In genomic region chr14:49868720-49869114, GRCh38 we compare ENCODE assay signal across 8 cellular contexts. TPM values are rescaled to one million over a fixed set of nuclear protein-coding genes. Genes with fewer than 3 reads are reported as not detected.
DNase-seq lines count a peak whose midpoint lies in the region; ATAC-seq, FAIRE-seq and TF ChIP-seq lines count a peak whose summit lies in the region.

No MANE protein-coding gene starts in this region.

- no peak overlapping the region for H2BK5ac ChIP-seq in H1 (ENCODE audit: low read depth, low read length)

- no peak for ATAC-seq in CD8-positive, alpha-beta T cell
- no peak for ATAC-seq in GM19463 (IDR thresholded peaks at IDR 0.05; ENCODE audit: unreplicated experiment)

- H3K27me3 ChIP-seq in CD8-positive, alpha-beta T cell (ENCODE audit: insufficient read depth, low read length) = no peaks in the 10 kb centered on the region
- no peaks in the 10 kb centered on the region for H3K27me3 ChIP-seq in H1 (replicated peaks in 1 of 4; ENCODE audit: control insufficient read depth in 3 of 4, extremely low read depth in 1 of 4, insufficient read depth in 3 of 4, low read length in 3 of 4)

- no peak overlapping the region for H3K56ac ChIP-seq in H1 (replicated peaks; ENCODE audit: insufficient read length, low read depth, low read length)

- H3K36me3 Mint-ChIP-seq in CD8-positive, alpha-beta T cell = peaks cover 3% of the 10 kb centered on the region
- no peaks in the 10 kb centered on the region for H3K36me3 Mint-ChIP-seq in osteocyte (ENCODE audit: unreplicated experiment)

- peaks cover 3% of the 10 kb centered on the region; the same call in 1 of the 2 replicates for H3K23me2 ChIP-seq in H1 (ENCODE audit: low read depth, low read length)

- no peaks in the 10 kb centered on the region for H3K9me3 ChIP-seq in CD8-positive, alpha-beta T cell (ENCODE audit: low read length)
- H3K9me3 ChIP-seq in H1 (ENCODE audit: insufficient read depth in 2 of 2, low read depth in 1 of 2, low read length in 1 of 2) = no peaks in the 10 kb centered on the region

- H4K20me1 ChIP-seq in H1 (replicated peaks in 1 of 2; ENCODE audit: control insufficient read depth in 1 of 2, insufficient read depth in 2 of 2, low read length in 2 of 2) = no peaks in the 10 kb centered on the region

- no peak overlapping the region for H2AK5ac ChIP-seq in H1 (ENCODE audit: low read depth, low read length)

- WGBS in H1 (ENCODE audit: extremely low coverage in 1 of 2, insufficient coverage in 1 of 2, insufficient read length in 1 of 2, insufficient replicate concordance in 2 of 2, low coverage in 1 of 2, low lambda C conversion rate in 2 of 2, missing lambda C conversion rate in 1 of 2), 2 experiments = 85% methylated on average over 5 of the region's 5 CpGs; no CpG with 5 or more reads in 1 of the 2 experiments

- peaks cover 22% of the 10 kb centered on the region for H3K4me1 Mint-ChIP-seq in CD8-positive, alpha-beta T cell (ENCODE audit: low read depth)
- H3K4me1 Mint-ChIP-seq in osteocyte (ENCODE audit: unreplicated experiment) = peaks cover 12% of the 10 kb centered on the region

- H3K14ac ChIP-seq in H1 (ENCODE audit: insufficient read length) = no peak overlapping the region

- no peak overlapping the region for H2BK120ac ChIP-seq in H1 (replicated peaks; ENCODE audit: low read depth, low read length)

- H3K79me2 ChIP-seq in H1 (ENCODE audit: control insufficient read depth in 1 of 2, insufficient read depth in 2 of 2, low read length in 2 of 2) = no peaks in the 10 kb centered on the region

- H3K27ac Mint-ChIP-seq in CD8-positive, alpha-beta T cell = peak overlapping the region; percentile 92
- H3K27ac Mint-ChIP-seq in osteocyte (ENCODE audit: unreplicated experiment) = peak overlapping the region; percentile 88

- peak overlapping the region; percentile 50 for H3K4me3 ChIP-seq in CD8-positive, alpha-beta T cell (ENCODE audit: low read depth, low read length)
- peak overlapping the region; percentile 38 to 70 (median 57); a peak in 7 of 8 replicates for H3K4me3 ChIP-seq in H1 (ENCODE audit: extremely low read depth in 1 of 4, insufficient read depth in 2 of 4, low read depth in 3 of 4, low read length in 4 of 4)

- CTCF ChIA-PET in CD8-positive, alpha-beta T cell (lab: Charles Lee) = interaction anchor here (0.9 to 13.2 kb wide), 9 partner anchors 11 to 247 kb away, joined by 3 to 186 read pairs (median 7); partner anchors contain the start of genes ARF6 and VCPKMT
- CTCF ChIA-PET in H1 (lab: Charles Lee; ENCODE audit: partially characterized antibody) = interaction anchor here (0.7 to 4.4 kb wide), 5 partner anchors 11 to 236 kb away, joined by 3 to 27 read pairs (median 3); partner anchors contain the start of gene NEMF

- no peak overlapping the region for H2BK12ac ChIP-seq in H1 (ENCODE audit: low read depth, low read length)

- no peak for FAIRE-seq in H1 (lab: Jason Lieb, UNC)

- H3K9ac ChIP-seq in H1 (replicated peaks in 1 of 4; ENCODE audit: extremely low read depth in 1 of 4, low read depth in 3 of 4, low read length in 3 of 4) = no peak overlapping the region

- H2BK20ac ChIP-seq in H1 (ENCODE audit: low read length) = no peak overlapping the region

- peak overlapping the region; percentile 74 to 90; a peak in 3 of 4 replicates for H3K4me2 ChIP-seq in H1 (ENCODE audit: insufficient read depth in 1 of 2, low read depth in 2 of 2, low read length in 2 of 2)

- peaks cover 30% of the 10 kb centered on the region for H3K4me1 ChIP-seq in CD8-positive, alpha-beta T cell (ENCODE audit: insufficient read depth, low read length)
- peaks cover 0 to 3% (median 0%) of the 10 kb centered on the region in 4 experiments; a peak in 2 of 7 replicates for H3K4me1 ChIP-seq in H1 (replicated peaks in 1 of 4; ENCODE audit: control insufficient read depth in 3 of 4, insufficient read depth in 4 of 4, low read length in 3 of 4)

- TF ChIP-seq POLR2A in H1 (IDR thresholded peaks at IDR 0.05; ENCODE audit: control extremely low read depth in 1 of 2, low read depth in 2 of 2, low read length in 2 of 2) = no peak

- H3K23ac ChIP-seq in H1 (ENCODE audit: insufficient read length) = no peak overlapping the region

- POLR2A ChIA-PET in CD8-positive, alpha-beta T cell (lab: Charles Lee) = interaction anchor here (0.6 to 2.7 kb wide), 18 partner anchors 11 to 444 kb away, joined by 3 to 28 read pairs (median 6); partner anchors contain the start of genes ARF6, DMAC2L, L2HGDH and NEMF
- POLR2A ChIA-PET in H1 (lab: Charles Lee; ENCODE audit: partially characterized antibody) = interaction anchor here (1.0 to 1.9 kb wide), 5 partner anchors 9 to 238 kb away, joined by 4 to 8 read pairs (median 5); partner anchors contain the start of gene ARF6

- H3K4ac ChIP-seq in H1 (replicated peaks; ENCODE audit: insufficient read length, low read depth, low read length) = no peak overlapping the region

- peak overlapping the region; percentile 54; the same call in 1 of the 2 replicates for H2AFZ ChIP-seq in H1 (ENCODE audit: low read length)

- H4K5ac ChIP-seq in H1 (ENCODE audit: insufficient read length, low read depth, low read length) = no peak overlapping the region

- H3K79me1 ChIP-seq in H1 (ENCODE audit: low read depth, low read length) = no peaks in the 10 kb centered on the region

- no peak overlapping the region for H3K18ac ChIP-seq in H1 (ENCODE audit: extremely low read depth, low read length)

- peak overlapping the region; percentile 79 for H3K27ac ChIP-seq in CD8-positive, alpha-beta T cell (ENCODE audit: low read depth, low read length)
- no peak overlapping the region for H3K27ac ChIP-seq in H1 (ENCODE audit: low read depth, low read length)

- no peaks in the 10 kb centered on the region for H3K27me3 Mint-ChIP-seq in CD8-positive, alpha-beta T cell (ENCODE audit: low read depth)
- H3K27me3 Mint-ChIP-seq in osteocyte (ENCODE audit: unreplicated experiment) = no peaks in the 10 kb centered on the region

- no peak overlapping the region for H4K91ac ChIP-seq in H1 (replicated peaks; ENCODE audit: insufficient read length, low read length)

- DNase-seq in CD8-positive, alpha-beta T cell = no peak
- peak; percentile 59 for DNase-seq in NCI-H69 (lab: John Stamatoyannopoulos, UW)
- DNase-seq in H1 (ENCODE audit: low read depth in 1 of 2, low spot score in 2 of 2) = no peak
- no peak for DNase-seq in osteocyte (ENCODE audit: extremely low spot score, unreplicated experiment)
- DNase-seq in OCI-M2 (lab: John Stamatoyannopoulos, UW; ENCODE audit: unreplicated experiment) = no peak
- DNase-seq in kidney glomerular epithelial cell (lab: John Stamatoyannopoulos, UW) = no peak
- no peak for DNase-seq in activated CD4-positive, alpha-beta T cell treated with anti-CD3 and anti-CD28 coated beads for 48 hours

- peak overlapping the region; percentile 91 for H3K4me3 Mint-ChIP-seq in CD8-positive, alpha-beta T cell
- peak overlapping the region; percentile 87 for H3K4me3 Mint-ChIP-seq in osteocyte (ENCODE audit: unreplicated experiment)

- H4K8ac ChIP-seq in H1 (ENCODE audit: extremely low read depth, insufficient read depth, low read length) = no peak overlapping the region

- no peaks in the 10 kb centered on the region for H3K9me3 Mint-ChIP-seq in CD8-positive, alpha-beta T cell
- H3K9me3 Mint-ChIP-seq in osteocyte (ENCODE audit: unreplicated experiment) = no peaks in the 10 kb centered on the region

- H3K36me3 ChIP-seq in CD8-positive, alpha-beta T cell (ENCODE audit: insufficient read depth, low read length) = no peaks in the 10 kb centered on the region
- H3K36me3 ChIP-seq in H1 (ENCODE audit: control insufficient read depth in 2 of 4, insufficient read depth in 4 of 4, low read length in 3 of 4) = no peaks in the 10 kb centered on the region

- intact Hi-C loops in CD8-positive, alpha-beta T cell (cut with DNase I, micrococcal nuclease) = loop anchor here (1.0 to 10.0 kb wide), 13 partner anchors 24 to 966 kb away; partner anchors contain the start of genes DMAC2L (in 2 of the 2), L2HGDH (in 2 of the 2), MAP4K5 (in 2 of the 2) and ARF6 (in 1 of the 2)

- no peak for TF ChIP-seq RAD21 in H1 (IDR thresholded peaks at IDR 0.05 in 1 of 2, conservative IDR thresholded peaks at IDR 0.05 in 1 of 2; ENCODE audit: low read depth in 2 of 2, low read length in 2 of 2)

- TF ChIP-seq EP300 in H1 (IDR thresholded peaks at IDR 0.05; ENCODE audit: borderline replicate concordance in 1 of 2, low read depth in 2 of 2, low read length in 2 of 2) = no peak

- no peak overlapping the region for H2BK15ac ChIP-seq in H1 (ENCODE audit: low read length)

- TF ChIP-seq CTCF in CD8-positive, alpha-beta T cell (IDR thresholded peaks at IDR 0.05) = no peak
- TF ChIP-seq CTCF in H1 (IDR thresholded peaks at IDR 0.05; ENCODE audit: control extremely low read depth in 1 of 3, insufficient read depth in 1 of 3, low read depth in 1 of 3, low read length in 3 of 3) (no peak), osteocyte (IDR thresholded peaks at IDR 0.05) (no peak)

TF ChIP-seq in H1, 55 proteins besides CTCF, POLR2A, EP300 and RAD21 (continues in another document):
- TF ChIP-seq TCF12 (IDR thresholded peaks at IDR 0.05; ENCODE audit: low read depth, low read length) = no peak
- TF ChIP-seq BACH1 (IDR thresholded peaks at IDR 0.05; ENCODE audit: low read length) = no peak
- no peak for TF ChIP-seq KDM1A (IDR thresholded peaks at IDR 0.05; ENCODE audit: borderline replicate concordance, low read length)
- TF ChIP-seq ASH2L (IDR thresholded peaks at IDR 0.05; ENCODE audit: low read length) = no peak

RNA-seq across cellular contexts. Expression of gene NEMF, which starts 16.1 kb away (rescaled TPM):
- total RNA-seq in CD8-positive, alpha-beta T cell = 100 to 1,000 TPM; 101 to 106 TPM
- 44.5 and 45.5 TPM in 2 replicates for total RNA-seq in H1 (2021; fragmentation: NEBNext Ultra II Directional; extraction: Animal tissue kit (Norgen Biotek cat#: 25700))
- polyA plus RNA-seq in H1 (2011; rRNA removed) = 7.4 and 8.3 TPM in 2 replicates
- polyA plus RNA-seq in H1 (2011; cell fraction: cytosol; rRNA removed) = 15.0 TPM
- 12.6 TPM for polyA plus RNA-seq in H1 (2011; cell fraction: nucleus; rRNA removed)
- 26.4 to 41.3 TPM (median 30.9 TPM) in 4 replicates for polyA plus RNA-seq in H1 (2012, experiment 1 of 2)
- 10.4 TPM for polyA plus RNA-seq in H1 (2012, experiment 2 of 2)
- 55.6 TPM for polyA plus RNA-seq in H1 (2013, experiment 1 of 2)
- 53.5 TPM for polyA plus RNA-seq in H1 (2013, experiment 2 of 2)
- 49.8 and 54.2 TPM in 2 replicates for polyA minus RNA-seq in H1 (2011; rRNA and poly(A)+ RNA removed)
- polyA minus RNA-seq in H1 (2011; cell fraction: cytosol; rRNA and poly(A)+ RNA removed) = 20.5 TPM
- 94.3 TPM for polyA minus RNA-seq in H1 (2011; cell fraction: nucleus; rRNA and poly(A)+ RNA removed)
- 61.4 and 71.3 TPM in 2 replicates for total RNA-seq in osteocyte

RNA-seq across cellular contexts. Expression of gene ARF6, which starts 24.2 kb away (rescaled TPM):
- total RNA-seq in CD8-positive, alpha-beta T cell = 10 to 100 TPM; 60.9 to 62.5 TPM
- 56.7 and 56.9 TPM in 2 replicates for total RNA-seq in H1 (2021; fragmentation: NEBNext Ultra II Directional; extraction: Animal tissue kit (Norgen Biotek cat#: 25700))
- 17.2 and 20.8 TPM in 2 replicates for polyA plus RNA-seq in H1 (2011; rRNA removed)
- 21.3 TPM for polyA plus RNA-seq in H1 (2011; cell fraction: cytosol; rRNA removed)
- polyA plus RNA-seq in H1 (2011; cell fraction: nucleus; rRNA removed) = 18.2 TPM
- polyA plus RNA-seq in H1 (2012, experiment 1 of 2) = 24.0 to 30.3 TPM (median 25.4 TPM) in 4 replicates
- polyA plus RNA-seq in H1 (2012, experiment 2 of 2) = 13.2 TPM
- 31.5 TPM for polyA plus RNA-seq in H1 (2013, experiment 1 of 2)
- polyA plus RNA-seq in H1 (2013, experiment 2 of 2) = 32.3 TPM
- polyA minus RNA-seq in H1 (2011; rRNA and poly(A)+ RNA removed) = 17.7 and 21.3 TPM in 2 replicates
- polyA minus RNA-seq in H1 (2011; cell fraction: cytosol; rRNA and poly(A)+ RNA removed) = 14.9 TPM
- 22.1 TPM for polyA minus RNA-seq in H1 (2011; cell fraction: nucleus; rRNA and poly(A)+ RNA removed)
- 53.4 and 55.2 TPM in 2 replicates for total RNA-seq in osteocyte
